ENCODE assay signal across 27 cellular contexts in the genomic region with DNA sequence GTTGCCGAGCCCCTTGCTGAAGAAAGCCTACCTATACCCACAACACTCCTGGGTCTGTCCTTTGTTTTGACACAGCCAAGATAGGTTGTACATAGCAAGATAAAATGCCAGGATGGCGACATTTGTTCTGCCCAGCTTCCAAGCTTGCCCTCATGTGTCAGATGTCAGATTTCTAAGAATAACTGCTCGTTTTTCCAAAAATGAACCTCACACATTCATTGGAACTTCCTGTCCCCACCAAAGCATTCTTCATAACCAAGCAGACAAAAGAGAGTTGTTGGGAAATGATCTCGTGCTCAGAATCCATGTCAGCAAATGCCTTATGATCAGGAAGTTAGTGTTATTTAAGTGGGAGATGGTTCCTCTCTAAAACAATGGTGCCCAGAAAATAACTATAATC.
DNase-seq lines count a peak whose midpoint lies in the region; ATAC-seq and TF ChIP-seq lines count a peak whose summit lies in the region.
"Had no signal": no experiment of that assay in that cellular context is flagged by ENCODE, and none has a peak within 500 bp of the region (broad histone marks: within the 10 kb centered on the region; RNA-seq: fewer than 3 reads in every experiment).

No MANE protein-coding gene starts in this region.

- H3K4me1 ChIP-seq in liver (ENCODE audit: control insufficient read depth in 4 of 4, insufficient read depth in 4 of 4, low read length in 3 of 4) (no peaks in the 10 kb centered on the region), gastrocnemius medialis (peaks cover 6 to 25% of the 10 kb centered on the region in 2 donors), transverse colon (no peaks in the 10 kb centered on the region)
- H3K4me1 ChIP-seq: thyroid gland had no signal

- TF ChIP-seq EP300 in transverse colon (IDR thresholded peaks at IDR 0.05; ENCODE audit: low read depth): no peak

- TF ChIP-seq RAD21 in liver (IDR thresholded peaks at IDR 0.05): no peak

- H3K27me3 ChIP-seq in liver (ENCODE audit: control insufficient read depth in 4 of 4, insufficient read depth in 4 of 4, low read length in 3 of 4) (no peaks in the 10 kb centered on the region), gastrocnemius medialis (no peaks in the 10 kb centered on the region), transverse colon (no peaks in the 10 kb centered on the region)
- H3K27me3 ChIP-seq: BLaER1 treated with 17β-estradiol and CSF1 and Interleukin-3, amounts not matched to agents 10 nM and 100 nM; dorsolateral prefrontal cortex; thyroid gland had no signal

- in situ Hi-C loops in gastrocnemius medialis (cut with MboI; ENCODE audit: low sequenced_read_pairs in 4 of 4): loop anchor here in 1 of 4 donors (25.0 kb wide), 1 partner anchor 201 kb away; the partner anchor contains the start of gene ZNF608
- in situ Hi-C loops in transverse colon (cut with MboI; ENCODE audit: low pct_ligation_motif_present in 1 of 4, low pct_unique_long_range_greater_than_20kb in 1 of 4, low sequenced_read_pairs in 3 of 4): no loop called here

- peak; percentile 10 for DNase-seq in COLO829 (ENCODE audit: low spot score)
- DNase-seq in cardiac fibroblast (ENCODE audit: low read depth in 2 of 2): peak; percentile 76
- peak; percentile 20 to 43 for DNase-seq in gastrocnemius medialis
- DNase-seq in dedifferentiated amniotic fluid mesenchymal stem cell (ENCODE audit: extremely low spot score): no peak
- no peak for DNase-seq in transverse colon
- DNase-seq in activated naive CD4-positive, alpha-beta T cell treated with anti-CD3 and anti-CD28 coated beads, Interleukin-2, amount 10 ng/mL, durations not matched to agents 7 days and 5 days: no peak
- no peak for DNase-seq in HT-29 (ENCODE audit: low spot score)
- DNase-seq: ACHN; activated naive CD4-positive, alpha-beta T cell treated with Interleukin-2 at 50 U/mL for 16 hours; activated T-cell treated with anti-CD3 and anti-CD28 coated beads, Interleukin-2, amount 50 U/mL, for 4 hours; amygdala; caudate nucleus; dorsolateral prefrontal cortex; KG1; kidney; NCI-H1048; NCI-H187 treated with DMSO at 0.1 percent for 48 hours; NCI-H226; NCI-H82; SHP77 treated with DMSO at 0.1 percent for 48 hours; stimulated activated CD4-positive, alpha-beta T cell treated with anti-CD3 and anti-CD28 coated beads, Interleukin-4, amount 100 ng/mL, for 24 hours; stimulated activated naive CD4-positive, alpha-beta T cell treated with Interleukin-2 at 50 U/mL for 16 hours; T-cell; thyroid gland had no signal

- H3K27ac Mint-ChIP-seq in activated naive CD4-positive, alpha-beta T cell treated with anti-CD3 and anti-CD28 coated beads, Interleukin-2, amount 10 ng/mL, durations not matched to agents 7 days and 5 days: no peak overlapping the region
- H3K27ac Mint-ChIP-seq: T-cell had no signal

- no peaks in the 10 kb centered on the region for H3K4me1 Mint-ChIP-seq in activated naive CD4-positive, alpha-beta T cell treated with anti-CD3 and anti-CD28 coated beads, Interleukin-2, amount 10 ng/mL, durations not matched to agents 7 days and 5 days
- H3K4me1 Mint-ChIP-seq: T-cell had no signal

- H3K27ac ChIP-seq in liver (ENCODE audit: low read depth in 1 of 2, low read length in 2 of 2) (no peak overlapping the region), gastrocnemius medialis (peak overlapping the region; percentile 1 to 74 (median 50)), transverse colon (no peak overlapping the region)
- H3K27ac ChIP-seq: epithelial cell of prostate had no signal

- WGBS in liver: 71% methylated on average over 4 of the region's 4 CpGs
- 72 to 80% methylated on average over 2 to 4 of the region's 4 CpGs for WGBS in transverse colon (ENCODE audit: low coverage in 1 of 2), 2 donors

- intact Hi-C loops in gastrocnemius medialis (cut with DNase I; ENCODE audit: low total_unique reads): loop anchor here (10.0 kb wide), 2 partner anchors 288 to 368 kb away; no protein-coding TSS in a partner anchor
- intact Hi-C loops in transverse colon (cut with DNase I; ENCODE audit: low total_unique reads): no loop called here

- H3K4me3 Mint-ChIP-seq in activated naive CD4-positive, alpha-beta T cell treated with anti-CD3 and anti-CD28 coated beads, Interleukin-2, amount 10 ng/mL, durations not matched to agents 7 days and 5 days: no peak overlapping the region
- H3K4me3 Mint-ChIP-seq: activated T-cell treated with anti-CD3 and anti-CD28 coated beads, Interleukin-2, amount 50 U/mL, for 4 hours; T-cell had no signal

- H3K9me3 Mint-ChIP-seq in activated naive CD4-positive, alpha-beta T cell treated with anti-CD3 and anti-CD28 coated beads, Interleukin-2, amount 10 ng/mL, durations not matched to agents 7 days and 5 days: peaks cover 8% of the 10 kb centered on the region

- no peaks in the 10 kb centered on the region for H3K27me3 Mint-ChIP-seq in activated naive CD4-positive, alpha-beta T cell treated with anti-CD3 and anti-CD28 coated beads, Interleukin-2, amount 10 ng/mL, durations not matched to agents 7 days and 5 days

- peak; percentile 84 to 89 for ATAC-seq in gastrocnemius medialis
- ATAC-seq: activated T-cell treated with anti-CD3 and anti-CD28 coated beads, Interleukin-2, amount 50 U/mL, for 4 hours; T-cell had no signal

- TF ChIP-seq POLR2A in gastrocnemius medialis (IDR thresholded peaks at IDR 0.05) (no peak), transverse colon (IDR thresholded peaks at IDR 0.05) (no peak)

- no peaks in the 10 kb centered on the region for H3K36me3 Mint-ChIP-seq in activated naive CD4-positive, alpha-beta T cell treated with anti-CD3 and anti-CD28 coated beads, Interleukin-2, amount 10 ng/mL, durations not matched to agents 7 days and 5 days
- H3K36me3 Mint-ChIP-seq: T-cell had no signal

- no peak overlapping the region for H3K9ac ChIP-seq in liver (ENCODE audit: low read depth in 1 of 2, low read length in 2 of 2)

- TF ChIP-seq CTCF in cardiac fibroblast (IDR thresholded peaks at IDR 0.05; ENCODE audit: low read depth, low read length) (no peak), liver (IDR thresholded peaks at IDR 0.05; ENCODE audit: low read depth, low read length, missing input control) (no peak), gastrocnemius medialis (IDR thresholded peaks at IDR 0.05 in 4 of 5, conservative IDR thresholded peaks at IDR 0.05 in 1 of 5) (no peak), transverse colon (IDR thresholded peaks at IDR 0.05) (no peak)

- H3K36me3 ChIP-seq in liver (ENCODE audit: control insufficient read depth in 4 of 4, insufficient read depth in 3 of 4, low read depth in 1 of 4, low read length in 3 of 4) (no peaks in the 10 kb centered on the region), gastrocnemius medialis (no peaks in the 10 kb centered on the region), transverse colon (no peaks in the 10 kb centered on the region)
- H3K36me3 ChIP-seq: BLaER1 treated with 17β-estradiol and CSF1 and Interleukin-3, amounts not matched to agents 10 nM and 100 nM; thyroid gland had no signal

- H3K4me3 ChIP-seq in cardiac fibroblast (replicated peaks in 1 of 2; ENCODE audit: low read depth in 2 of 2, low read length in 2 of 2) (no peak overlapping the region), liver (ENCODE audit: low read depth in 1 of 3, low read length in 3 of 3) (no peak overlapping the region), gastrocnemius medialis (no peak overlapping the region), transverse colon (no peak overlapping the region)
- H3K4me3 ChIP-seq: BLaER1 treated with 17β-estradiol and CSF1 and Interleukin-3, amounts not matched to agents 10 nM and 100 nM; dorsolateral prefrontal cortex; thyroid gland had no signal

- CTCF ChIA-PET in activated naive CD4-positive, alpha-beta T cell treated with anti-CD3 and anti-CD28 coated beads, Interleukin-2, amount 10 ng/mL, durations not matched to agents 7 days and 5 days (lab: Charles Lee): no interaction called here

- H3K9me3 ChIP-seq in liver (ENCODE audit: control insufficient read depth in 4 of 4, low read length in 3 of 4) (no peaks in the 10 kb centered on the region), gastrocnemius medialis (no peaks in the 10 kb centered on the region), transverse colon (no peaks in the 10 kb centered on the region)
- H3K9me3 ChIP-seq: thyroid gland had no signal

TF ChIP-seq in liver, 16 proteins besides CTCF, POLR2A, EP300 and RAD21:
- TF ChIP-seq EGR1 (IDR thresholded peaks at IDR 0.05; ENCODE audit: low read depth in 2 of 2): no peak
- peak; percentile 25 for TF ChIP-seq NR2F2 (IDR thresholded peaks at IDR 0.05)

Comparison
In these comparisons a context has a peak if more than half of its experiments do, and no peak if none do; other contexts are left out.
1. DNase-seq: peak in COLO829 (single experiment), cardiac fibroblast (2 of 2) and gastrocnemius medialis (2 of 2); none in dedifferentiated amniotic fluid mesenchymal stem cell (single experiment), transverse colon (single experiment), activated naive CD4-positive, alpha-beta T cell treated with anti-CD3 and anti-CD28 coated beads, Interleukin-2, amount 10 ng/mL, durations not matched to agents 7 days and 5 days (single experiment) and HT-29 (single experiment).
2. H3K27ac ChIP-seq: peak in gastrocnemius medialis (4 of 4); none in liver (0 of 2) and transverse colon (0 of 4).